ENCODE assay signal across 8 cellular contexts in genomic region chr14:71321556-71322315, GRCh38.
DNase-seq lines count a peak whose midpoint lies in the region; ATAC-seq and TF ChIP-seq lines count a peak whose summit lies in the region.

No MANE protein-coding gene starts in this region.

- ATAC-seq in activated CD4-positive, CD25-positive, alpha-beta regulatory T cell treated with anti-CD3 and anti-CD28 coated beads, Interleukin-2, amount 50 U/mL, for 24 hours: no peak
- ATAC-seq in GM21717 (IDR thresholded peaks at IDR 0.05; ENCODE audit: unreplicated experiment): no peak

- H3K36me3 ChIP-seq in WERI-Rb-1: peaks cover 6% of the 10 kb centered on the region
- no peaks in the 10 kb centered on the region for H3K36me3 ChIP-seq in neuron (ENCODE audit: insufficient read depth, low read length)

- no peak for TF ChIP-seq CTCF in WERI-Rb-1 (IDR thresholded peaks at IDR 0.05; ENCODE audit: low read depth, low read length)
- no peak for TF ChIP-seq CTCF in fibroblast of pulmonary artery (IDR thresholded peaks at IDR 0.05; ENCODE audit: low read length, missing control alignments)

- peaks cover 18% of the 10 kb centered on the region for H3K4me1 ChIP-seq in neuron (ENCODE audit: insufficient read depth, low read length)

- DNase-seq in NCI-H1417 (lab: John Stamatoyannopoulos, UW) (peak; percentile 70 to 82 (median 82)), NCI-H1417 treated with DMSO at 0.1 percent for 48 hours (lab: John Stamatoyannopoulos, UW) (no peak), NCI-H128 (lab: John Stamatoyannopoulos, UW; ENCODE audit: unreplicated experiment) (peak; percentile 62), WERI-Rb-1 (peak; percentile 11), fibroblast of pulmonary artery (ENCODE audit: low read depth) (peak; percentile 79)

- H3K4me3 ChIP-seq in WERI-Rb-1 (ENCODE audit: low read depth, low read length) (peak overlapping the region; percentile 93), fibroblast of pulmonary artery (replicated peaks; ENCODE audit: low read depth, low read length) (peak overlapping the region; percentile 79), neuron (ENCODE audit: low read length) (peak overlapping the region; percentile 80)

- peak overlapping the region; percentile 97 for H3K27ac ChIP-seq in WERI-Rb-1

- H3K9me3 ChIP-seq in WERI-Rb-1 (ENCODE audit: severe bottlenecking): no peaks in the 10 kb centered on the region
- no peaks in the 10 kb centered on the region for H3K9me3 ChIP-seq in neuron (ENCODE audit: low read length)

- H3K27me3 ChIP-seq in WERI-Rb-1 (ENCODE audit: insufficient read depth, low read depth, severe bottlenecking) (no peaks in the 10 kb centered on the region), neuron (ENCODE audit: insufficient read depth, low read length) (no peaks in the 10 kb centered on the region)

- peak overlapping the region; percentile 74 for H2AFZ ChIP-seq in neuron (ENCODE audit: low read depth, low read length)
